ENCODE assay signal across 34 cellular contexts in genomic region chr10:49562893-49563292, GRCh38. TPM values are rescaled to one million over a fixed set of nuclear protein-coding genes. Genes with fewer than 3 reads are reported as not detected.
DNase-seq lines count a peak whose midpoint lies in the region; ATAC-seq and TF ChIP-seq lines count a peak whose summit lies in the region.
"Had no signal": no experiment of that assay in that cellular context is flagged by ENCODE, and none has a peak within 500 bp of the region (broad histone marks: within the 10 kb centered on the region; RNA-seq: fewer than 3 reads in every experiment).

No MANE protein-coding gene starts in this region.

- H3K4me1 Mint-ChIP-seq in activated naive CD8-positive, alpha-beta T cell treated with anti-CD3 and anti-CD28 coated beads, Interleukin-2, amount 50 U/mL, for 24 hours: peaks cover 6% of the 10 kb centered on the region
- peaks cover under 1% of the 10 kb centered on the region for H3K4me1 Mint-ChIP-seq in activated naive CD8-positive, alpha-beta T cell treated with anti-CD3 and anti-CD28 coated beads for 36 hours
- H3K4me1 Mint-ChIP-seq in effector memory CD8-positive, alpha-beta T cell (ENCODE audit: low read depth in 2 of 2): peaks cover 0 to 2% of the 10 kb centered on the region in 2 donors
- H3K4me1 Mint-ChIP-seq: endodermal cell, mesothelial cell of epicardium had no signal

- H3K27ac Mint-ChIP-seq in activated naive CD8-positive, alpha-beta T cell treated with anti-CD3 and anti-CD28 coated beads, Interleukin-2, amount 50 U/mL, for 24 hours: no peak overlapping the region
- no peak overlapping the region for H3K27ac Mint-ChIP-seq in activated naive CD8-positive, alpha-beta T cell treated with anti-CD3 and anti-CD28 coated beads for 36 hours
- H3K27ac Mint-ChIP-seq in effector memory CD8-positive, alpha-beta T cell: no peak overlapping the region
- H3K27ac Mint-ChIP-seq: CD8-positive, alpha-beta memory T cell; endodermal cell; mesothelial cell of epicardium had no signal

- BruUV-seq in PC-3 (replicated peaks; lab: Mats Ljungman, UMichigan): no TSS peak

- H3K79me2 ChIP-seq in PC-3 (ENCODE audit: low read length) (no peaks in the 10 kb centered on the region), smooth muscle cell (ENCODE audit: low read depth) (no peaks in the 10 kb centered on the region)

- no peaks in the 10 kb centered on the region for H4K20me1 ChIP-seq in PC-3 (ENCODE audit: low read length)
- no peaks in the 10 kb centered on the region for H4K20me1 ChIP-seq in smooth muscle cell (ENCODE audit: low read depth)

- H3K4me3 ChIP-seq in PC-3 (ENCODE audit: low read length) (no peak overlapping the region), smooth muscle cell (no peak overlapping the region)
- H3K4me3 ChIP-seq: esophagus muscularis mucosa, left lung, transverse colon had no signal

- CTCF ChIA-PET in PC-3 (lab: Charles Lee): no interaction called here

- no peaks in the 10 kb centered on the region for H3K27me3 ChIP-seq in PC-3 (ENCODE audit: low read length)
- no peaks in the 10 kb centered on the region for H3K27me3 ChIP-seq in smooth muscle cell (ENCODE audit: low read depth)
- H3K27me3 ChIP-seq: BE2C, left lung had no signal

- H3K27ac ChIP-seq in PC-3 (ENCODE audit: low read length): no peak overlapping the region
- H3K27ac ChIP-seq in smooth muscle cell (ENCODE audit: low read depth): peak overlapping the region; percentile 67
- H3K27ac ChIP-seq: esophagus muscularis mucosa, left lung, transverse colon, WERI-Rb-1 had no signal

- no peak for TF ChIP-seq CTCF in PC-3 (conservative IDR thresholded peaks at IDR 0.05; ENCODE audit: low read depth, low read length)
- TF ChIP-seq CTCF in smooth muscle cell (IDR thresholded peaks at IDR 0.05; ENCODE audit: borderline replicate concordance, insufficient read depth, poor library complexity, severe bottlenecking): no peak

- H3K27me3 Mint-ChIP-seq in activated naive CD8-positive, alpha-beta T cell treated with anti-CD3 and anti-CD28 coated beads, Interleukin-2, amount 50 U/mL, for 24 hours: peaks cover 16% of the 10 kb centered on the region
- peaks cover 46% of the 10 kb centered on the region for H3K27me3 Mint-ChIP-seq in activated naive CD8-positive, alpha-beta T cell treated with anti-CD3 and anti-CD28 coated beads for 36 hours
- H3K27me3 Mint-ChIP-seq in effector memory CD8-positive, alpha-beta T cell: peaks cover 56 to 67% of the 10 kb centered on the region in 2 donors

- intact Hi-C loops in PC-3 (cut with micrococcal nuclease): no loop called here

- peak; percentile 78 for ATAC-seq in activated naive CD8-positive, alpha-beta T cell treated with anti-CD3 and anti-CD28 coated beads, Interleukin-2, amount 50 U/mL, for 24 hours
- ATAC-seq in PC-3: no peak
- ATAC-seq in effector memory CD8-positive, alpha-beta T cell (replicated peaks): no peak
- no peak for ATAC-seq in HG02678 (IDR thresholded peaks at IDR 0.05; ENCODE audit: unreplicated experiment)
- ATAC-seq: left lung; naive thymus-derived CD8-positive, alpha-beta T cell had no signal

- H2AFZ ChIP-seq in PC-3 (ENCODE audit: low read length) (no peak overlapping the region), smooth muscle cell (ENCODE audit: low read depth) (no peak overlapping the region)

- H3K9me3 Mint-ChIP-seq in activated naive CD8-positive, alpha-beta T cell treated with anti-CD3 and anti-CD28 coated beads, Interleukin-2, amount 50 U/mL, for 24 hours: peaks cover 7% of the 10 kb centered on the region
- H3K9me3 Mint-ChIP-seq in activated naive CD8-positive, alpha-beta T cell treated with anti-CD3 and anti-CD28 coated beads for 36 hours: peaks cover 5% of the 10 kb centered on the region
- no peaks in the 10 kb centered on the region for H3K9me3 Mint-ChIP-seq in effector memory CD8-positive, alpha-beta T cell

- H3K9me2 ChIP-seq in PC-3 (replicated peaks; ENCODE audit: low read length): no peaks in the 10 kb centered on the region

- H3K4me2 ChIP-seq in PC-3 (ENCODE audit: low read length) (no peak overlapping the region), smooth muscle cell (peak overlapping the region; percentile 62)

- H3K9ac ChIP-seq in PC-3 (ENCODE audit: low read length) (no peak overlapping the region), smooth muscle cell (ENCODE audit: low read depth) (no peak overlapping the region)

- H3K36me3 ChIP-seq in PC-3 (ENCODE audit: low read depth, low read length) (no peaks in the 10 kb centered on the region), smooth muscle cell (ENCODE audit: low read depth) (no peaks in the 10 kb centered on the region)
- H3K36me3 ChIP-seq: BE2C, esophagus muscularis mucosa, left lung, transverse colon, WERI-Rb-1 had no signal

- POLR2A ChIA-PET in PC-3 (lab: Charles Lee; ENCODE audit: unreplicated experiment): no interaction called here

- no peaks in the 10 kb centered on the region for H3F3A ChIP-seq in PC-3 (ENCODE audit: low read length, unreplicated experiment)
- H3F3A ChIP-seq in smooth muscle cell (ENCODE audit: low read depth): no peaks in the 10 kb centered on the region

- no peaks in the 10 kb centered on the region for H3K36me3 Mint-ChIP-seq in activated naive CD8-positive, alpha-beta T cell treated with anti-CD3 and anti-CD28 coated beads, Interleukin-2, amount 50 U/mL, for 24 hours (ENCODE audit: low read depth)
- no peaks in the 10 kb centered on the region for H3K36me3 Mint-ChIP-seq in activated naive CD8-positive, alpha-beta T cell treated with anti-CD3 and anti-CD28 coated beads for 36 hours
- H3K36me3 Mint-ChIP-seq in effector memory CD8-positive, alpha-beta T cell (ENCODE audit: insufficient read depth): no peaks in the 10 kb centered on the region
- H3K36me3 Mint-ChIP-seq: CD8-positive, alpha-beta memory T cell; mesothelial cell of epicardium had no signal

- WGBS in smooth muscle cell (ENCODE audit: low lambda C conversion rate): 60% methylated on average over 1 of the region's 1 CpG

- H3K9me3 ChIP-seq in PC-3 (ENCODE audit: low read length) (no peaks in the 10 kb centered on the region), smooth muscle cell (replicated peaks; ENCODE audit: low read depth) (no peaks in the 10 kb centered on the region)
- H3K9me3 ChIP-seq: BE2C, esophagus muscularis mucosa, left lung, transverse colon had no signal

- H3K4me1 ChIP-seq in PC-3 (ENCODE audit: insufficient read depth, low read length): peaks cover 9% of the 10 kb centered on the region
- no peaks in the 10 kb centered on the region for H3K4me1 ChIP-seq in smooth muscle cell (ENCODE audit: low read depth)
- H3K4me1 ChIP-seq: BE2C, esophagus muscularis mucosa, left lung, transverse colon had no signal

- no peak for DNase-seq in activated naive CD8-positive, alpha-beta T cell treated with anti-CD3 and anti-CD28 coated beads, Interleukin-2, amount 50 U/mL, for 24 hours
- DNase-seq in activated naive CD8-positive, alpha-beta T cell treated with anti-CD3 and anti-CD28 coated beads for 36 hours: no peak
- DNase-seq in PC-3: peak; percentile 40
- DNase-seq in fibroblast of peridontal ligament (ENCODE audit: extremely low read depth): peak; percentile 49
- no peak for DNase-seq in smooth muscle cell (lab: John Stamatoyannopoulos, UW; ENCODE audit: unreplicated experiment)
- no peak for DNase-seq in effector memory CD8-positive, alpha-beta T cell
- DNase-seq in NCI-H1105 treated with DMSO at 0.1 percent for 48 hours (lab: John Stamatoyannopoulos, UW): no peak
- DNase-seq: activated CD4-positive, alpha-beta T cell treated with anti-CD3 and anti-CD28 coated beads for 48 hours; activated gamma-delta T cell treated with Interleukin-2 at 50 U/mL for 16 hours; activated T-cell treated with anti-CD3 and anti-CD28 coated beads, Interleukin-2, amount 50 U/mL, for 1 hour; BE2C; CD8-positive, alpha-beta memory T cell; cortex of kidney; DMS 273 treated with DMSO at 0.1 percent for 48 hours; endodermal cell; H7; left lung; MV-4-11; naive thymus-derived CD8-positive, alpha-beta T cell; NCI-H1694 treated with DMSO at 0.1 percent for 48 hours; NCI-H2171; NCI-H524 treated with DMSO at 0.1 percent for 48 hours; nucleus accumbens; SHP77; transverse colon; WERI-Rb-1 had no signal

- no peak overlapping the region for H3K4me3 Mint-ChIP-seq in activated naive CD8-positive, alpha-beta T cell treated with anti-CD3 and anti-CD28 coated beads, Interleukin-2, amount 50 U/mL, for 24 hours
- no peak overlapping the region for H3K4me3 Mint-ChIP-seq in activated naive CD8-positive, alpha-beta T cell treated with anti-CD3 and anti-CD28 coated beads for 36 hours
- H3K4me3 Mint-ChIP-seq in effector memory CD8-positive, alpha-beta T cell: no peak overlapping the region
- H3K4me3 Mint-ChIP-seq: CD8-positive, alpha-beta memory T cell; endodermal cell; mesothelial cell of epicardium; naive thymus-derived CD8-positive, alpha-beta T cell had no signal

RNA-seq across cellular contexts. Expression of gene ERCC6, which starts 24.0 kb away (rescaled TPM):
- total RNA-seq in activated naive CD8-positive, alpha-beta T cell treated with anti-CD3 and anti-CD28 coated beads for 36 hours: 10 to 100 TPM; 14.2 to 22.1 TPM
- 36.7 and 43.0 TPM in 2 replicates for total RNA-seq in PC-3 (2014; rRNA removed)
- 14.9 and 15.7 TPM in 2 replicates for total RNA-seq in smooth muscle cell
- polyA plus RNA-seq in smooth muscle cell: 7.2 and 10.2 TPM in 2 replicates

RNA-seq across cellular contexts. Expression of gene SLC18A3, which starts 47.2 kb away (rescaled TPM):
- not detected for total RNA-seq in activated naive CD8-positive, alpha-beta T cell treated with anti-CD3 and anti-CD28 coated beads for 36 hours
- not detected in 2 replicates for total RNA-seq in PC-3 (2014; rRNA removed)
- total RNA-seq in smooth muscle cell: not detected in 2 replicates
- 0.46 TPM in 1 of 2 replicates, not detected in the other for polyA plus RNA-seq in smooth muscle cell
- total RNA-seq: A172; activated CD8-positive, alpha-beta memory T cell treated with anti-CD3 and anti-CD28 coated beads for 36 hours; bronchial epithelial cell; CD8-positive, alpha-beta memory T cell; endodermal cell; G401; H7; left lung; naive thymus-derived CD8-positive, alpha-beta T cell; pulmonary artery endothelial cell had no signal
- polyA plus RNA-seq: CD8-positive, alpha-beta memory T cell; naive thymus-derived CD8-positive, alpha-beta T cell had no signal

RNA-seq across cellular contexts. Expression of gene CHAT, which starts 50.9 kb away (rescaled TPM):
- total RNA-seq in activated naive CD8-positive, alpha-beta T cell treated with anti-CD3 and anti-CD28 coated beads for 36 hours: not detected
- not detected in 2 replicates for total RNA-seq in PC-3 (2014; rRNA removed)
- not detected in 2 replicates for total RNA-seq in smooth muscle cell
- polyA plus RNA-seq in smooth muscle cell: not detected in 2 replicates
- total RNA-seq: A172; activated CD8-positive, alpha-beta memory T cell treated with anti-CD3 and anti-CD28 coated beads for 36 hours; bronchial epithelial cell; CD8-positive, alpha-beta memory T cell; endodermal cell; G401; H7; left lung; mesothelial cell of epicardium; naive thymus-derived CD8-positive, alpha-beta T cell; pulmonary artery endothelial cell had no signal
- polyA plus RNA-seq: CD8-positive, alpha-beta memory T cell; naive thymus-derived CD8-positive, alpha-beta T cell had no signal

Comparison
In these comparisons a context has a peak if more than half of its experiments do, and no peak if none do; other contexts are left out.
1. DNase-seq: peak in PC-3 (single experiment) and fibroblast of peridontal ligament (single experiment); none in activated naive CD8-positive, alpha-beta T cell treated with anti-CD3 and anti-CD28 coated beads, Interleukin-2, amount 50 U/mL, for 24 hours (single experiment), activated naive CD8-positive, alpha-beta T cell treated with anti-CD3 and anti-CD28 coated beads for 36 hours (single experiment), smooth muscle cell (single experiment), effector memory CD8-positive, alpha-beta T cell (0 of 3) and NCI-H1105 treated with DMSO at 0.1 percent for 48 hours (single experiment).